In genomic region chr20:37669773-37670236, GRCh38 we compare ENCODE assay signal across 13 cellular contexts. TPM values are rescaled to one million over a fixed set of nuclear protein-coding genes. Genes with fewer than 3 reads are reported as not detected.
DNase-seq lines count a peak whose midpoint lies in the region; ATAC-seq, FAIRE-seq and TF ChIP-seq lines count a peak whose summit lies in the region.
"Had no signal": no experiment of that assay in that cellular context is flagged by ENCODE, and none has a peak within 500 bp of the region (broad histone marks: within the 10 kb centered on the region; RNA-seq: fewer than 3 reads in every experiment).

No MANE protein-coding gene starts in this region.

- no peak overlapping the region for H4K12ac ChIP-seq in trophoblast cell (ENCODE audit: low read depth, low read length)

- H3K79me2 ChIP-seq in K562 (ENCODE audit: control insufficient read depth, insufficient read depth, low read length) (no peaks in the 10 kb centered on the region), trophoblast cell (ENCODE audit: control insufficient read depth, insufficient read depth, low read length, poor library complexity) (no peaks in the 10 kb centered on the region)

- H3K36me3 ChIP-seq in K562 (ENCODE audit: control insufficient read depth, insufficient read depth, low read length): no peaks in the 10 kb centered on the region
- no peaks in the 10 kb centered on the region for H3K36me3 ChIP-seq in trophoblast cell (ENCODE audit: control insufficient read depth in 1 of 2, insufficient read depth in 2 of 2, low read length in 2 of 2)

- H3K27ac ChIP-seq in K562 (ENCODE audit: extremely low read depth, low read depth, low read length): no peak overlapping the region
- no peak overlapping the region for H3K27ac ChIP-seq in trophoblast cell (ENCODE audit: low read depth, low read length)

- DNase-seq in G401 (ENCODE audit: low spot score) (peak; percentile 26), NCI-H1092 treated with DMSO at 0.1 percent for 48 hours (lab: John Stamatoyannopoulos, UW) (peak; percentile 64), K562 (ENCODE audit: extremely low read depth in 1 of 4, low spot score in 3 of 4) (no peak), trophoblast cell (no peak), T-helper 9 cell (no peak)
- no peak for DNase-seq in activated T-cell treated with anti-CD3 and anti-CD28 coated beads, Interleukin-2, amount 50 U/mL, for 1 hour
- DNase-seq: CD8-positive, alpha-beta T cell; erythroblast; stimulated activated naive CD4-positive, alpha-beta T cell treated with Interleukin-2 at 50 U/mL for 16 hours; T-helper 1 cell had no signal

- intact Hi-C loops in K562 (cut with micrococcal nuclease): no loop called here

- no peaks in the 10 kb centered on the region for H3K9me1 ChIP-seq in K562 (ENCODE audit: control insufficient read depth, insufficient read depth, low read length)

- no peak for TF ChIP-seq EP300 in K562 (IDR thresholded peaks at IDR 0.05; ENCODE audit: low read length)

- H3K18ac ChIP-seq in trophoblast cell (ENCODE audit: low read length): no peak overlapping the region

- H3K14ac ChIP-seq in trophoblast cell (ENCODE audit: low read length): no peak overlapping the region

- ATAC-seq in K562 (no peak), HG03039 (IDR thresholded peaks at IDR 0.05; ENCODE audit: unreplicated experiment) (no peak), HG02763 (IDR thresholded peaks at IDR 0.05; ENCODE audit: unreplicated experiment) (no peak)
- ATAC-seq: CD8-positive, alpha-beta T cell; HCT116 had no signal

- H3K4me1 ChIP-seq in K562 (replicated peaks in 1 of 2; ENCODE audit: control insufficient read depth in 2 of 2, insufficient read depth in 2 of 2, low read length in 2 of 2): 0 out of 5 replicates have a peak, but pooled peaks cover 0 to 4% of the 10 kb centered on the region in 2 experiments
- H3K4me1 ChIP-seq in trophoblast cell (ENCODE audit: control insufficient read depth in 1 of 2, insufficient read depth in 2 of 2, low read length in 2 of 2): peaks cover 4 to 5% of the 10 kb centered on the region in 2 experiments

- H2AFZ ChIP-seq in K562 (ENCODE audit: low read depth, low read length): no peak overlapping the region
- no peak overlapping the region for H2AFZ ChIP-seq in trophoblast cell (ENCODE audit: insufficient read depth, low read length, poor library complexity)

- H3K79me1 ChIP-seq in trophoblast cell (ENCODE audit: low read length): no peaks in the 10 kb centered on the region

- H3K27me3 ChIP-seq in K562 (ENCODE audit: control insufficient read depth in 2 of 2, insufficient read depth in 2 of 2, low read length in 2 of 2) (peaks cover 27 to 48% of the 10 kb centered on the region in 2 experiments), trophoblast cell (ENCODE audit: insufficient read depth, low read length) (no peaks in the 10 kb centered on the region)

- H3K4me3 ChIP-seq in K562 (no peak overlapping the region), trophoblast cell (ENCODE audit: low read depth, low read length) (no peak overlapping the region)

- FAIRE-seq in K562 (lab: Jason Lieb, UNC): no peak

- H2BK120ac ChIP-seq in trophoblast cell (ENCODE audit: insufficient read depth, low read length, poor library complexity): no peak overlapping the region

- no peak overlapping the region for H2AK5ac ChIP-seq in trophoblast cell (ENCODE audit: low read length)

- POLR2A ChIA-PET in K562 (lab: Yijun Ruan, JAX): interaction anchor here (0.6 kb wide), 1 partner anchor 142 kb away, joined by 4 read pairs; the partner anchor contains the start of gene BLCAP

- CTCF ChIA-PET in K562 (lab: Yijun Ruan, JAX; ENCODE audit: low intra/inter-chr PET ratio): no interaction called here

- 10% methylated on average over 12 of the region's 12 CpGs for WGBS in K562 (ENCODE audit: insufficient coverage, low coverage, missing lambda C conversion rate)
- no CpG with 5 or more reads among the region's 12 CpGs for WGBS in trophoblast cell (ENCODE audit: extremely low coverage, insufficient coverage, insufficient read length)

- no peak overlapping the region for H3K4ac ChIP-seq in trophoblast cell (ENCODE audit: low read depth, low read length)

- no peaks in the 10 kb centered on the region; the same call in 1 of the 2 replicates for H4K20me1 ChIP-seq in K562 (replicated peaks; ENCODE audit: control insufficient read depth, insufficient read depth, low read length)

- in situ Hi-C loops in G401 (cut with HindIII; ENCODE audit: low sequenced_read_pairs): no loop called here
- in situ Hi-C loops in K562 (cut with MboI): no loop called here

- BruUV-seq in K562 (replicated peaks; lab: Mats Ljungman, UMichigan): no TSS peak

- H3K9me3 ChIP-seq in K562 (replicated peaks; ENCODE audit: control insufficient read depth, insufficient read depth, low read depth, low read length): no peaks in the 10 kb centered on the region; the same call in 1 of the 2 replicates
- H3K9me3 ChIP-seq in trophoblast cell (ENCODE audit: insufficient read depth, low read depth, low read length): peaks cover 2% of the 10 kb centered on the region

- H3K4me2 ChIP-seq in K562 (ENCODE audit: insufficient read depth, low read length) (no peak overlapping the region), trophoblast cell (ENCODE audit: low read length) (no peak overlapping the region)

- no peak for TF ChIP-seq POLR2A in K562 (conservative IDR thresholded peaks at IDR 0.05)

- TF ChIP-seq CTCF in K562 (IDR thresholded peaks at IDR 0.05 in 2 of 3, conservative IDR thresholded peaks at IDR 0.05 in 1 of 3; ENCODE audit: insufficient read depth in 2 of 3, low read depth in 1 of 3, low read length in 3 of 3): no peak

- H4K91ac ChIP-seq in trophoblast cell (ENCODE audit: low read depth, low read length): no peak overlapping the region

- H3K9ac ChIP-seq in K562 (ENCODE audit: insufficient read depth in 1 of 2, low read depth in 2 of 2, low read length in 2 of 2) (no peak overlapping the region), trophoblast cell (ENCODE audit: low read length) (peak overlapping the region; percentile 11)

- no peak overlapping the region for H2BK12ac ChIP-seq in trophoblast cell (ENCODE audit: low read length)

- H3K23ac ChIP-seq in trophoblast cell (ENCODE audit: low read length): no peak overlapping the region

- no peak for TF ChIP-seq RAD21 in K562 (CRISPR knock-in tag; conservative IDR thresholded peaks at IDR 0.05 in 1 of 2, IDR thresholded peaks at IDR 0.05 in 1 of 2)

- H2BK5ac ChIP-seq in trophoblast cell (ENCODE audit: low read depth, low read length, poor library complexity): no peak overlapping the region

- no peak overlapping the region for H4K8ac ChIP-seq in trophoblast cell (ENCODE audit: low read depth, low read length)

TF ChIP-seq in K562, 482 proteins besides CTCF, POLR2A, EP300 and RAD21:
- TF ChIP-seq RBM25 (IDR thresholded peaks at IDR 0.05; ENCODE audit: low read depth, low read length, severe bottlenecking): peak; percentile 10
- TF ChIP-seq PRPF4 (IDR thresholded peaks at IDR 0.05; ENCODE audit: insufficient read depth, low read depth, low read length, poor library complexity, severe bottlenecking): no peak

RNA-seq across cellular contexts. Expression of gene CTNNBL1, which starts 24.0 kb away (rescaled TPM):
- 81.2 and 119 TPM in 2 replicates for total RNA-seq in G401 (2014; rRNA removed; shearing (Covaris generic))
- total RNA-seq in K562 (2011; cell fraction: chromatin; rRNA removed; ENCODE audit: low replicate concordance): 16.7 and 18.9 TPM in 2 replicates
- total RNA-seq in K562 (2011; cell fraction: nucleolus; rRNA removed): 11.3 and 14.2 TPM in 2 replicates
- total RNA-seq in K562 (2011; cell fraction: nucleoplasm; rRNA removed): 13.0 and 15.7 TPM in 2 replicates
- total RNA-seq in K562 (2014; rRNA removed) (32.4 and 35.4 TPM in 2 replicates), K562 (2014; rRNA removed; fragmentation: Illumina TruSeq; extraction: Trizol) (39.5 TPM in 2 replicates), K562 (2015; rRNA removed; fragmentation: Illumina TruSeq; extraction: Trizol) (39.9 and 47.1 TPM in 2 replicates), K562 (2021) (48.6 and 55.1 TPM in 2 replicates)
- polyA plus RNA-seq in K562 (2011; rRNA removed) (27.6 and 33.9 TPM in 2 replicates), K562 (2014; fragmentation: Illumina TruSeq; extraction: Trizol) (44.2 and 51.7 TPM in 2 replicates), K562 (2014; fragmentation: Nextera tagmentation; extraction: Ambion mirVana) (10 to 100 TPM; 43.6 to 85.6 TPM), K562 (2014; rRNA removed) (48.0 and 52.1 TPM in 2 replicates)
- polyA plus RNA-seq in K562 (2011; cell fraction: cytosol; rRNA removed): 21.9 and 24.6 TPM in 2 replicates
- 16.0 and 18.0 TPM in 2 replicates for polyA plus RNA-seq in K562 (2011; cell fraction: nucleus; rRNA removed)
- 44.1 and 57.9 TPM in 2 replicates for polyA plus RNA-seq in K562 (2012)
- polyA minus RNA-seq in K562 (2011; rRNA and poly(A)+ RNA removed): 36.7 and 41.5 TPM in 2 replicates
- 21.9 and 23.6 TPM in 2 replicates for polyA minus RNA-seq in K562 (2011; cell fraction: cytosol; rRNA and poly(A)+ RNA removed)
- polyA minus RNA-seq in K562 (2011; cell fraction: nucleus; rRNA and poly(A)+ RNA removed): 12.4 and 19.3 TPM in 2 replicates
- 114 and 118 TPM in 2 replicates for polyA plus RNA-seq in trophoblast cell (2013)

Comparison
In these comparisons a context has a peak if more than half of its experiments do, and no peak if none do; other contexts are left out.
1. DNase-seq: peak in G401 (single experiment) and NCI-H1092 treated with DMSO at 0.1 percent for 48 hours (single experiment); none in K562 (0 of 4), trophoblast cell (0 of 2), T-helper 9 cell (single experiment) and activated T-cell treated with anti-CD3 and anti-CD28 coated beads, Interleukin-2, amount 50 U/mL, for 1 hour (single experiment).